In genomic region chr4:13484749-13485345, GRCh38 we compare ENCODE assay signal across 8 cellular contexts. TPM values are rescaled to one million over a fixed set of nuclear protein-coding genes. Genes with fewer than 3 reads are reported as not detected.
DNase-seq lines count a peak whose midpoint lies in the region; ATAC-seq, FAIRE-seq and TF ChIP-seq lines count a peak whose summit lies in the region.

No MANE protein-coding gene starts in this region.

- no peaks in the 10 kb centered on the region for H3K36me3 Mint-ChIP-seq in WTC11

- ATAC-seq in GM21515 (IDR thresholded peaks at IDR 0.05; ENCODE audit: unreplicated experiment) (peak; percentile 40), WTC11 (no peak; the same call in 1 of the 2 replicates), foreskin keratinocyte (peak; percentile 42)

- H3K9me3 Mint-ChIP-seq in WTC11 = peaks cover 15% of the 10 kb centered on the region

- no peak overlapping the region for H3K9ac ChIP-seq in rectal smooth muscle tissue (ENCODE audit: low read length)

- DNase-seq in GM12892 (ENCODE audit: insufficient read length) (no peak), HPDE6-E6E7 (ENCODE audit: extremely low spot score) (peak; percentile 13), WTC11 (ENCODE audit: low spot score) (no peak), foreskin keratinocyte (peak in 1 of 2 donors; percentile 65), NCI-H524 treated with DMSO at 0.1 percent for 48 hours (lab: John Stamatoyannopoulos, UW) (no peak), HTR-8/SVneo (ENCODE audit: insufficient read length, low spot score) (no peak)

- no peak for TF ChIP-seq CTCF in WTC11 (IDR thresholded peaks at IDR 0.05)
- TF ChIP-seq CTCF in foreskin keratinocyte (conservative IDR thresholded peaks at IDR 0.05) = no peak

- H3K36me3 ChIP-seq in rectal smooth muscle tissue (ENCODE audit: control insufficient read depth, insufficient read depth, low read length) = no peaks in the 10 kb centered on the region

- CTCF ChIA-PET in WTC11 (lab: Charles Lee) = interaction anchor here (0.5 to 2.8 kb wide), 3 partner anchors 27 to 57 kb away, joined by 3 to 23 read pairs (median 5); no protein-coding TSS in a partner anchor

- peaks cover 20% of the 10 kb centered on the region for H3K4me1 Mint-ChIP-seq in WTC11

- POLR2A ChIA-PET in WTC11 (lab: Charles Lee) = no interaction called here

- peaks cover 15% of the 10 kb centered on the region for H3K4me1 ChIP-seq in foreskin keratinocyte
- H3K4me1 ChIP-seq in rectal smooth muscle tissue (ENCODE audit: control insufficient read depth, insufficient read depth, low read length) = peaks cover 14% of the 10 kb centered on the region

- H3K27ac Mint-ChIP-seq in WTC11 = peak overlapping the region; percentile 89

- H3K27me3 ChIP-seq in foreskin keratinocyte (no peaks in the 10 kb centered on the region), rectal smooth muscle tissue (ENCODE audit: control insufficient read depth, insufficient read depth, low read length) (no peaks in the 10 kb centered on the region)

- H3K27me3 Mint-ChIP-seq in WTC11 (ENCODE audit: low read depth) = peaks cover 16% of the 10 kb centered on the region

- H3K4me3 ChIP-seq in rectal smooth muscle tissue (ENCODE audit: low read length) = peak overlapping the region; percentile 75

- FAIRE-seq in GM12892 (lab: Jason Lieb, UNC) = peak; percentile 72
- FAIRE-seq in HTR-8/SVneo (lab: Jason Lieb, UNC) = no peak

- H3K27ac ChIP-seq in foreskin keratinocyte (peak overlapping the region; percentile 100), rectal smooth muscle tissue (ENCODE audit: low read depth, low read length) (peak overlapping the region; percentile 96)

- TF ChIP-seq POLR2A in GM12892 (IDR thresholded peaks at IDR 0.05; ENCODE audit: low read depth, low read length) = no peak

- H3K4me3 Mint-ChIP-seq in WTC11 = peak overlapping the region; percentile 91

TF ChIP-seq in WTC11, 78 proteins besides CTCF, POLR2A, EP300 and RAD21:
- TF ChIP-seq TEAD1 (CRISPR knock-in tag; IDR thresholded peaks at IDR 0.05) = 0 out of 2 replicates have a peak, but pooled peaks have one; percentile 26
- no peak for TF ChIP-seq ZNF396 (CRISPR knock-in tag; IDR thresholded peaks at IDR 0.05; ENCODE audit: borderline replicate concordance)
- peak; percentile 40; the same call in 1 of the 2 replicates for TF ChIP-seq ARID4B (CRISPR knock-in tag; IDR thresholded peaks at IDR 0.05; ENCODE audit: borderline replicate concordance)

RNA-seq across cellular contexts. Expression of gene RAB28, which starts 0.7 kb away (rescaled TPM):
- polyA plus RNA-seq in GM12892 (2012; ENCODE audit: missing spikeins) = 19.9 TPM
- total RNA-seq in WTC11 (2021) (17.1 to 18.4 TPM (median 17.4 TPM) in 3 replicates), foreskin keratinocyte (16.9 and 17.5 TPM in 2 replicates)
- 12.0 and 13.8 TPM in 2 replicates for polyA plus RNA-seq in foreskin keratinocyte

RNA-seq across cellular contexts. Expression of gene NKX3-2, which starts 59.5 kb away (rescaled TPM):
- not detected for polyA plus RNA-seq in GM12892 (2012; ENCODE audit: missing spikeins)
- total RNA-seq in WTC11 (2021) (0.07 TPM in 1 of 3 replicates, not detected in the others), foreskin keratinocyte (0.04 and 0.10 TPM in 2 replicates)
- 0.08 and 0.12 TPM in 2 replicates for polyA plus RNA-seq in foreskin keratinocyte
